Comparison of ENCODE assay signal across 1 cellular context in the genomic region with DNA sequence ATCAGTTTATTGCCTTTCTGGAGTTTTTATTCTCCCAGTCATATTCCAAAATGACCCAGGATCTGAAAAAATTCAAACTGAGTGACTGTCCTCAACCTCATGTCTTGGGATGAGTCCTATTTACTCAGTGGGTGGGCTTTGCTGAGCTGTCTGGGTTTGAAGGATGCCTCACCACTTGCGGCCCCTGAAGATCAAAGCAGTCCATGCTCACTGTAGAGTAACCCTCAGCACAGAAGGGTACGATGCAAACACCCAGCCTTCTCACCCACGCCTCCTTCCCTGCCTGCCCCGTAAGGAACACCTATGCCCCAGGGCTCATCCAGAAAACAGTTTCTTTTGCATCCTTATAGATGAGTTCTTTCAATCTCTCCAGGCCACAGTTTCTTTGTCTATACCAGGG.
TF ChIP-seq lines count a peak whose summit lies in the region.

No MANE protein-coding gene starts in this region.

TF ChIP-seq in SK-N-SH, 30 proteins besides CTCF, POLR2A, EP300 and RAD21 (continued from another document):
- TF ChIP-seq, protein P1, sequence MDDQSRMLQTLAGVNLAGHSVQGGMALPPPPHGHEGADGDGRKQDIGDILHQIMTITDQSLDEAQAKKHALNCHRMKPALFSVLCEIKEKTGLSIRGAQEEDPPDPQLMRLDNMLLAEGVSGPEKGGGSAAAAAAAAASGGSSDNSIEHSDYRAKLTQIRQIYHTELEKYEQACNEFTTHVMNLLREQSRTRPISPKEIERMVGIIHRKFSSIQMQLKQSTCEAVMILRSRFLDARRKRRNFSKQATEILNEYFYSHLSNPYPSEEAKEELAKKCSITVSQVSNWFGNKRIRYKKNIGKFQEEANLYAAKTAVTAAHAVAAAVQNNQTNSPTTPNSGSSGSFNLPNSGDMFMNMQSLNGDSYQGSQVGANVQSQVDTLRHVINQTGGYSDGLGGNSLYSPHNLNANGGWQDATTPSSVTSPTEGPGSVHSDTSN (IDR thresholded peaks at IDR 0.05): no peak
- no peak for TF ChIP-seq EZH2phosphoT487 (IDR thresholded peaks at IDR 0.05; ENCODE audit: borderline replicate concordance, low read depth)
- no peak for TF ChIP-seq TAF1 (IDR thresholded peaks at IDR 0.05; ENCODE audit: borderline replicate concordance, low read depth, low read length)
- TF ChIP-seq, protein P2, sequence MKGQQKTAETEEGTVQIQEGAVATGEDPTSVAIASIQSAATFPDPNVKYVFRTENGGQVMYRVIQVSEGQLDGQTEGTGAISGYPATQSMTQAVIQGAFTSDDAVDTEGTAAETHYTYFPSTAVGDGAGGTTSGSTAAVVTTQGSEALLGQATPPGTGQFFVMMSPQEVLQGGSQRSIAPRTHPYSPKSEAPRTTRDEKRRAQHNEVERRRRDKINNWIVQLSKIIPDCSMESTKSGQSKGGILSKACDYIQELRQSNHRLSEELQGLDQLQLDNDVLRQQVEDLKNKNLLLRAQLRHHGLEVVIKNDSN (IDR thresholded peaks at IDR 0.05; ENCODE audit: borderline replicate concordance, low read depth): no peak
- no peak for TF ChIP-seq SMC3 (IDR thresholded peaks at IDR 0.05; ENCODE audit: low read depth, low read length)
- TF ChIP-seq POLR2AphosphoS5 (IDR thresholded peaks at IDR 0.05; ENCODE audit: low read depth, low read length): no peak
- TF ChIP-seq RFX5 (IDR thresholded peaks at IDR 0.05; ENCODE audit: low read length): no peak
- no peak for TF ChIP-seq RXRA (IDR thresholded peaks at IDR 0.05; ENCODE audit: borderline replicate concordance, low read depth)
- TF ChIP-seq TCF12 (IDR thresholded peaks at IDR 0.05): no peak
- no peak for TF ChIP-seq FOSL2 (IDR thresholded peaks at IDR 0.05; ENCODE audit: borderline replicate concordance, low read depth)
- TF ChIP-seq MXI1 (IDR thresholded peaks at IDR 0.05; ENCODE audit: low read depth, low read length): no peak
TF ChIP-seq in SK-N-SH: peak in this region for 0.
